In the genomic region with DNA sequence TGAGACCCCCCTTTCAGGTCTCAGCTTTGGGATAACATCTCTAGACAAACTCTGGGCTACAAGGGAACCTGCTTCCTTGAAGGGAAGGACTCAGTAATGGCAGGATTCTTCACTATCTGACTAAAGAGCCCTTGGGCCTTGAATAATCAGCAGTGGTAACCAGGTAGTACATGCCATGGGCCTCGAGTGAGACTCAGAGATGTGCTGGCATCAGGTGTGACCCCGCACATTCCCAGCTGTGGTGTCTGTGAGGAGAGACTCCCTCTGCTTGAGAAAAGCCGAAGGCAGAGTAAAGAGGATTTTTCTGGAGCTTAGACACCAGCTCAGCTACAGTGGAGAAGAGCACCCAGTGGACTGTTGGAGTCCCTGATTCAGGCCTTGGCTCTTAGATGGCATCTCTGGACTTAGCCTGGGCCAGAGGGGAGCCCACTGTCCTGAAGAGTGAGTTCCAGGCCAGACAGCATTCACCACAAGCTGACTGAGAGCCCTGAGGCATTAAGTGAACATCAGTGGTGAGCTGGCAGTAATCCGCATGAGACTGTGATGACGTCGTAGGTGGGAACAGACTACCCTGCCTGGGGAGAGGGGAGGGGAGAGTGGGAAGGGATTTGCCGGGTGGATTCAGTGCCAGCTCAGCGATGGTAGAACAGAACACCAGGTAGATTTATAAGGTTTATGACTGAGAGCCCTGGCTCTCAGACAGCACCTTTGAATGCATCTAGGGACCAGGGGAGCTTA, we compare ENCODE assay signal across 1 cellular context.
TF ChIP-seq lines count a peak whose summit lies in the region.

No MANE protein-coding gene starts in this region.

TF ChIP-seq in HepG2, 621 proteins besides CTCF, POLR2A, EP300 and RAD21 (continued from another document):
- TF ChIP-seq KLF9 (CRISPR knock-in tag; IDR thresholded peaks at IDR 0.05; ENCODE audit: low read depth) (no peak), CC2D1A (CRISPR knock-in tag; IDR thresholded peaks at IDR 0.05) (0 out of 2 replicates have a peak, but pooled peaks have one; percentile 32), PAWR (CRISPR knock-in tag; IDR thresholded peaks at IDR 0.05; ENCODE audit: borderline replicate concordance) (no peak), CREB1 (IDR thresholded peaks at IDR 0.05) (peak; percentile 61), CREB1 (CRISPR knock-in tag; IDR thresholded peaks at IDR 0.05) (no peak), ISL2 (CRISPR knock-in tag; IDR thresholded peaks at IDR 0.05) (no peak), GATAD1 (CRISPR knock-in tag; IDR thresholded peaks at IDR 0.05) (no peak), ATF7 (IDR thresholded peaks at IDR 0.05) (peak; percentile 81), ATF7 (CRISPR knock-in tag; IDR thresholded peaks at IDR 0.05) (no peak), ZNF563 (CRISPR knock-in tag; IDR thresholded peaks at IDR 0.05) (peak; percentile 37; the same call in 1 of the 2 replicates)
- TF ChIP-seq, protein P1, sequence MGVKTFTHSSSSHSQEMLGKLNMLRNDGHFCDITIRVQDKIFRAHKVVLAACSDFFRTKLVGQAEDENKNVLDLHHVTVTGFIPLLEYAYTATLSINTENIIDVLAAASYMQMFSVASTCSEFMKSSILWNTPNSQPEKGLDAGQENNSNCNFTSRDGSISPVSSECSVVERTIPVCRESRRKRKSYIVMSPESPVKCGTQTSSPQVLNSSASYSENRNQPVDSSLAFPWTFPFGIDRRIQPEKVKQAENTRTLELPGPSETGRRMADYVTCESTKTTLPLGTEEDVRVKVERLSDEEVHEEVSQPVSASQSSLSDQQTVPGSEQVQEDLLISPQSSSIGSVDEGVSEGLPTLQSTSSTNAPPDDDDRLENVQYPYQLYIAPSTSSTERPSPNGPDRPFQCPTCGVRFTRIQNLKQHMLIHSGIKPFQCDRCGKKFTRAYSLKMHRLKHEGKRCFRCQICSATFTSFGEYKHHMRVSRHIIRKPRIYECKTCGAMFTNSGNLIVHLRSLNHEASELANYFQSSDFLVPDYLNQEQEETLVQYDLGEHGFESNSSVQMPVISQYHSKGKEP (CRISPR knock-in tag; IDR thresholded peaks at IDR 0.05), result no peak
- TF ChIP-seq, protein P2, sequence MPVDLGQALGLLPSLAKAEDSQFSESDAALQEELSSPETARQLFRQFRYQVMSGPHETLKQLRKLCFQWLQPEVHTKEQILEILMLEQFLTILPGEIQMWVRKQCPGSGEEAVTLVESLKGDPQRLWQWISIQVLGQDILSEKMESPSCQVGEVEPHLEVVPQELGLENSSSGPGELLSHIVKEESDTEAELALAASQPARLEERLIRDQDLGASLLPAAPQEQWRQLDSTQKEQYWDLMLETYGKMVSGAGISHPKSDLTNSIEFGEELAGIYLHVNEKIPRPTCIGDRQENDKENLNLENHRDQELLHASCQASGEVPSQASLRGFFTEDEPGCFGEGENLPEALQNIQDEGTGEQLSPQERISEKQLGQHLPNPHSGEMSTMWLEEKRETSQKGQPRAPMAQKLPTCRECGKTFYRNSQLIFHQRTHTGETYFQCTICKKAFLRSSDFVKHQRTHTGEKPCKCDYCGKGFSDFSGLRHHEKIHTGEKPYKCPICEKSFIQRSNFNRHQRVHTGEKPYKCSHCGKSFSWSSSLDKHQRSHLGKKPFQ (CRISPR knock-in tag; IDR thresholded peaks at IDR 0.05; ENCODE audit: insufficient replicate concordance), result no peak
